Comparison of ENCODE assay signal across 8 cellular contexts in the genomic region with DNA sequence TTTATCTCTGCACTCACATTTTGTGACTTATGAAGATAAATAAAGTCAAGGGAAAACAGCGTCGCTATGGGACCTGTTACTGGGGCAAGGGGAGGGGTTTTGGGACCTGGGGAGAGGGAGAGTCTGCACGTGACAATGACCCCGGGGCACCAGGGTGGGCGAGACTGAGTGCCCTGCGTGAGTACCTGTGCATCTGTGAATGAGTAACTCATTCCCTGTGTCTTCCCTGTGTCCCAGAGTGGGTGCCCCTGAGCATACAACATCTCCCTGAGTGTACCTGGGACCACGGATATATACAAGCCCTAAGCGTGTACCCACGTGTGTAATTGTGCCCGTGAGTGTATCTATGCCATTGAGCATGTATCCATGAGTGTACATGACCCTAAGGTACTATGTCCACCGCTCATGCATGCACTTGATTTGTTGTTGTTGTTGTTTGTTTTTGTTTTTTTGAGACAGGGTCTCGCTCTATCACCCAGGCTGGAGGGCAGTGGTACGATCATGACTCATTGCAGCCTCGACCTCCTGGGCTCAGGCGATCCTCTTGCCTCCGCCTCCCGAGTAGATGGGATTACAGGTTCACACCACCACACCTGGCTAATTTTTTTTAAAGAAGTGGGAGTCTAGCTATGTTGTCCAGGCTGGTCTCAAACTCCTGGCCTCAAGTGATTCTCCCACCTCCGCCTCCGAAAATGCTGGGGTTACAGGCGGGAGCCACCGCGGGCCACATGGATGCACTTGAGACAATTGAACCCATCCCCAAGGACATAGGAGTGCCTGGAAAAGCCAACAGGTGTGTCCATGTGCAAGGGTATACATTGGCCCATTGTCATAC. TPM values are rescaled to one million over a fixed set of nuclear protein-coding genes. Genes with fewer than 3 reads are reported as not detected.
DNase-seq lines count a peak whose midpoint lies in the region; ATAC-seq, FAIRE-seq and TF ChIP-seq lines count a peak whose summit lies in the region.

No MANE protein-coding gene starts in this region.

- TF ChIP-seq CTCF in HFF-Myc (IDR thresholded peaks at IDR 0.05; ENCODE audit: low read depth, low read length, missing control alignments) (no peak), brain (conservative IDR thresholded peaks at IDR 0.05) (no peak), body of pancreas (IDR thresholded peaks at IDR 0.05) (no peak)

- H3K9me3 ChIP-seq in mononuclear cell (ENCODE audit: low read depth, low read length) (no peaks in the 10 kb centered on the region), body of pancreas (no peaks in the 10 kb centered on the region)

- FAIRE-seq in GM12892 (lab: Jason Lieb, UNC), result no peak

- H3K4me3 Mint-ChIP-seq in brain, result peak overlapping the region; percentile 72 to 91 (median 75)

- peaks cover 16% of the 10 kb centered on the region for H3K36me3 Mint-ChIP-seq in brain

- H3K9me3 Mint-ChIP-seq in brain, result peaks cover 0 to 6% (median 0%) of the 10 kb centered on the region in 5 experiments

- 26 to 28% methylated on average over 19 to 22 of the region's 22 CpGs for WGBS in body of pancreas, 2 donors

- peaks cover 3% of the 10 kb centered on the region for H3K27me3 Mint-ChIP-seq in brain

- ATAC-seq in body of pancreas, result no peak

- H3K4me3 ChIP-seq in ACC112 (ENCODE audit: low read depth, low read length), result peak overlapping the region; percentile 96
- peak overlapping the region; percentile 98 for H3K4me3 ChIP-seq in HFF-Myc (replicated peaks; ENCODE audit: low read depth, low read length)
- H3K4me3 ChIP-seq in mononuclear cell (ENCODE audit: low read length), result peak overlapping the region; percentile 95
- no peak overlapping the region for H3K4me3 ChIP-seq in body of pancreas

- no peak overlapping the region for H3K27ac ChIP-seq in ACC112 (ENCODE audit: low read depth, low read length)
- H3K27ac ChIP-seq in body of pancreas, result no peak overlapping the region

- H3K79me2 ChIP-seq in ACC112 (ENCODE audit: control insufficient read depth, insufficient read depth, low read length, unreplicated experiment), result peaks cover 10% of the 10 kb centered on the region

- H3K36me3 ChIP-seq in ACC112 (ENCODE audit: insufficient read depth, low read length) (no peaks in the 10 kb centered on the region), body of pancreas (replicated peaks in 1 of 2; ENCODE audit: insufficient read depth in 1 of 2, low read depth in 2 of 2) (peaks cover 0 to 2% of the 10 kb centered on the region in 2 donors)

- intact Hi-C loops in body of pancreas (cut with DNase I), result loop anchor here (5.0 to 10.0 kb wide), 2 partner anchors 113 to 125 kb away; no protein-coding TSS in a partner anchor

- H3K27me3 ChIP-seq in ACC112 (ENCODE audit: insufficient read depth, low read length) (0 out of 2 replicates have a peak, but pooled peaks cover 8% of the 10 kb centered on the region), mononuclear cell (ENCODE audit: insufficient read depth, low read length) (no peaks in the 10 kb centered on the region), body of pancreas (no peaks in the 10 kb centered on the region)

- no peak for DNase-seq in HFF-Myc (ENCODE audit: extremely low read depth, low read depth)
- no peak for DNase-seq in GM12892 (ENCODE audit: insufficient read length)
- no peak for DNase-seq in amniotic stem cell (lab: John Stamatoyannopoulos, UW)
- DNase-seq in NCI-H2171 treated with DMSO at 0.1 percent for 48 hours (lab: John Stamatoyannopoulos, UW), result no peak
- no peak for DNase-seq in body of pancreas

- H3K27ac Mint-ChIP-seq in brain, result peak overlapping the region; percentile 62 to 89 (median 80)

- peaks cover 20% of the 10 kb centered on the region for H3K4me1 Mint-ChIP-seq in brain

- H3K4me1 ChIP-seq in ACC112 (ENCODE audit: control insufficient read depth, insufficient read depth, low read length, unreplicated experiment) (no peaks in the 10 kb centered on the region), mononuclear cell (ENCODE audit: insufficient read depth, low read length) (peaks cover 74% of the 10 kb centered on the region), body of pancreas (peaks cover 18% of the 10 kb centered on the region)

- TF ChIP-seq POLR2A in GM12892 (IDR thresholded peaks at IDR 0.05; ENCODE audit: low read depth, low read length) (no peak), body of pancreas (IDR thresholded peaks at IDR 0.05) (no peak)

- H2AFZ ChIP-seq in ACC112 (ENCODE audit: low read length, unreplicated experiment), result peak overlapping the region; percentile 73

RNA-seq across cellular contexts. Expression of a gene that starts 0.6 kb away (rescaled TPM):
- 159 TPM for polyA plus RNA-seq in brain (ENCODE audit: insufficient read depth, low read depth, low replicate concordance)
- total RNA-seq in mononuclear cell (25.5 TPM), body of pancreas (10 to 100 TPM; 10.9 to 18.7 TPM)
- 46.2 TPM for polyA plus RNA-seq in GM12892 (2012; ENCODE audit: missing spikeins)

RNA-seq across cellular contexts. Expression of a gene that starts 3.1 kb away (rescaled TPM):
- not detected for polyA plus RNA-seq in brain (ENCODE audit: insufficient read depth, low read depth, low replicate concordance)
- total RNA-seq in mononuclear cell (1.8 TPM), body of pancreas (not detected)
- polyA plus RNA-seq in GM12892 (2012; ENCODE audit: missing spikeins), result not detected

RNA-seq across cellular contexts. Expression of a gene that starts 11.1 kb away (rescaled TPM):
- not detected for polyA plus RNA-seq in brain (ENCODE audit: insufficient read depth, low read depth, low replicate concordance)
- total RNA-seq in mononuclear cell (47.2 TPM), body of pancreas (not detected)
- polyA plus RNA-seq in GM12892 (2012; ENCODE audit: missing spikeins), result not detected

RNA-seq across cellular contexts. Expression of a gene that starts 21.9 kb away (rescaled TPM):
- not detected for polyA plus RNA-seq in brain (ENCODE audit: insufficient read depth, low read depth, low replicate concordance)
- total RNA-seq in mononuclear cell (25.4 TPM), body of pancreas (not detected)
- polyA plus RNA-seq in GM12892 (2012; ENCODE audit: missing spikeins), result 274 TPM

RNA-seq across cellular contexts. Expression of a gene that starts 43.1 kb away (rescaled TPM):
- polyA plus RNA-seq in brain (ENCODE audit: insufficient read depth, low read depth, low replicate concordance), result 68.2 TPM
- total RNA-seq in mononuclear cell (89.7 TPM), body of pancreas (100 to 1,000 TPM in 1 of 2 donors, 10 to 100 TPM in 1; 61.0 to 151 TPM)
- 60.6 TPM for polyA plus RNA-seq in GM12892 (2012; ENCODE audit: missing spikeins)

Comparison
In these comparisons a context has a peak if more than half of its experiments do, and no peak if none do; other contexts are left out.
1. H3K4me3 ChIP-seq: peak in ACC112 (single experiment), HFF-Myc (single experiment) and mononuclear cell (single experiment); none in body of pancreas (0 of 2).
2. RNA of a gene that starts 11.1 kb away (total RNA-seq): 47.2 TPM in mononuclear cell (single experiment); not detected in body of pancreas; every median in the first group is over 10 times any median in the second.